Comparison of ENCODE assay signal across 9 cellular contexts in genomic region chrX:100512471-100512870, GRCh38.
A peak's percentile ranks its signal among the peaks of the same experiment; 100 is the strongest.
DNase-seq lines count a peak whose midpoint lies in the region; ATAC-seq and TF ChIP-seq lines count a peak whose summit lies in the region.
"Had no signal": no experiment of that assay in that cellular context is flagged by ENCODE, and none has a peak within 500 bp of the region (broad histone marks: within the 10 kb centered on the region; RNA-seq: fewer than 3 reads in every experiment).

No MANE protein-coding gene starts in this region.

- WGBS in gastroesophageal sphincter (ENCODE audit: low coverage in 1 of 2), 2 donors = 17 to 50% methylated on average over 1 of the region's 1 CpG
- WGBS in thyroid gland, 2 donors = 38 to 55% methylated on average over 1 of the region's 1 CpG

- no peak overlapping the region for H3K4me3 Mint-ChIP-seq in activated naive CD8-positive, alpha-beta T cell treated with anti-CD3 and anti-CD28 coated beads for 36 hours

- TF ChIP-seq POLR2A in gastroesophageal sphincter (IDR thresholded peaks at IDR 0.05) (no peak), thyroid gland (IDR thresholded peaks at IDR 0.05) (no peak)

- DNase-seq in BJ (ENCODE audit: low read depth) = no peak
- peak; percentile 10 for DNase-seq in RWPE1 (ENCODE audit: low spot score)
- DNase-seq in thyroid gland = no peak
- DNase-seq in activated naive CD8-positive, alpha-beta T cell treated with anti-CD3 and anti-CD28 coated beads for 36 hours = no peak
- DNase-seq in ureter (ENCODE audit: low spot score) = no peak

- intact Hi-C loops in thyroid gland (cut with DNase I) = no loop called here

- no peaks in the 10 kb centered on the region for H3K36me3 ChIP-seq in BJ (ENCODE audit: control insufficient read depth, insufficient read depth, low read length)
- H3K36me3 ChIP-seq in gastroesophageal sphincter = no peaks in the 10 kb centered on the region
- no peaks in the 10 kb centered on the region for H3K36me3 ChIP-seq in thyroid gland

- H3K27me3 ChIP-seq in BJ (ENCODE audit: control insufficient read depth, insufficient read depth, low read length) (no peaks in the 10 kb centered on the region), gastroesophageal sphincter (no peaks in the 10 kb centered on the region), thyroid gland (no peaks in the 10 kb centered on the region)

- H3K9me3 ChIP-seq in gastroesophageal sphincter (no peaks in the 10 kb centered on the region), thyroid gland (no peaks in the 10 kb centered on the region)

- H3K4me1 Mint-ChIP-seq in activated naive CD8-positive, alpha-beta T cell treated with anti-CD3 and anti-CD28 coated beads for 36 hours = no peaks in the 10 kb centered on the region

- H3K27ac ChIP-seq in RWPE1 (no peak overlapping the region), gastroesophageal sphincter (no peak overlapping the region), thyroid gland (no peak overlapping the region)
- H3K27ac ChIP-seq: epithelial cell of prostate had no signal

- no peaks in the 10 kb centered on the region for H3K27me3 Mint-ChIP-seq in activated naive CD8-positive, alpha-beta T cell treated with anti-CD3 and anti-CD28 coated beads for 36 hours

- CTCF ChIA-PET in BJ (lab: Yijun Ruan, JAX) = interaction anchor here (0.6 to 2.9 kb wide), 12 partner anchors 13 to 262 kb away, joined by 3 to 14 read pairs (median 4); partner anchors contain the start of gene TSPAN6
- CTCF ChIA-PET in RWPE1 (lab: Yijun Ruan, JAX) = interaction anchor here (0.6 to 1.1 kb wide), 2 partner anchors 62 to 256 kb away, joined by 3 read pairs; no protein-coding TSS in a partner anchor

- H3K4me3 ChIP-seq in BJ (ENCODE audit: low read depth, low read length) (no peak overlapping the region), gastroesophageal sphincter (no peak overlapping the region), thyroid gland (replicated peaks in 1 of 3) (no peak overlapping the region)

- ATAC-seq in GM18868 (IDR thresholded peaks at IDR 0.05; ENCODE audit: unreplicated experiment) = peak; percentile 55
- no peak for ATAC-seq in gastroesophageal sphincter
- ATAC-seq in GM21390 (IDR thresholded peaks at IDR 0.05; ENCODE audit: unreplicated experiment) = no peak

- POLR2A ChIA-PET in BJ (lab: Charles Lee) = no interaction called here
- POLR2A ChIA-PET in RWPE1 (lab: Yijun Ruan, JAX; ENCODE audit: low non-redundant PET) = no interaction called here

- H3K4me1 ChIP-seq in gastroesophageal sphincter (no peaks in the 10 kb centered on the region), thyroid gland (no peaks in the 10 kb centered on the region)

- no peaks in the 10 kb centered on the region for H3K36me3 Mint-ChIP-seq in activated naive CD8-positive, alpha-beta T cell treated with anti-CD3 and anti-CD28 coated beads for 36 hours

- no peak overlapping the region for H3K27ac Mint-ChIP-seq in activated naive CD8-positive, alpha-beta T cell treated with anti-CD3 and anti-CD28 coated beads for 36 hours

- TF ChIP-seq CTCF in BJ (IDR thresholded peaks at IDR 0.05; ENCODE audit: insufficient read depth, low read depth, low read length) (peak; percentile 37), RWPE1 (conservative IDR thresholded peaks at IDR 0.05; ENCODE audit: low read depth) (peak; percentile 50), gastroesophageal sphincter (IDR thresholded peaks at IDR 0.05) (peak; percentile 19 to 67 (median 39)), thyroid gland (IDR thresholded peaks at IDR 0.05) (peak in 5 of 6 experiments; percentile 14 to 51 (median 42))

- H3K9me3 Mint-ChIP-seq in activated naive CD8-positive, alpha-beta T cell treated with anti-CD3 and anti-CD28 coated beads for 36 hours = no peaks in the 10 kb centered on the region

- no peak for TF ChIP-seq EP300 in gastroesophageal sphincter (IDR thresholded peaks at IDR 0.05)
